ENCODE assay signal across 14 cellular contexts in genomic region chr3:50375200-50375931, GRCh38. TPM values are rescaled to one million over a fixed set of nuclear protein-coding genes. Genes with fewer than 3 reads are reported as not detected.
A peak's percentile ranks its signal among the peaks of the same experiment; 100 is the strongest.
DNase-seq lines count a peak whose midpoint lies in the region; ATAC-seq, FAIRE-seq and TF ChIP-seq lines count a peak whose summit lies in the region.
"Had no signal": no experiment of that assay in that cellular context is flagged by ENCODE, and none has a peak within 500 bp of the region (broad histone marks: within the 10 kb centered on the region; RNA-seq: fewer than 3 reads in every experiment).

No MANE protein-coding gene starts in this region.

- no peak overlapping the region for H3K4me3 ChIP-seq in GM12878
- H3K4me3 ChIP-seq: pancreas, transverse colon had no signal

- no peak overlapping the region for H3K4me2 ChIP-seq in GM12878 (ENCODE audit: control insufficient read depth, insufficient read depth)

- CTCF ChIA-PET in GM12878 (lab: Yijun Ruan, JAX) = no interaction called here

- no peaks in the 10 kb centered on the region for H3K9me3 Mint-ChIP-seq in activated naive CD4-positive, alpha-beta T cell treated with anti-CD3 and anti-CD28 coated beads, Interleukin-2, amount 50 U/mL, for 72 hours
- H3K9me3 Mint-ChIP-seq in HFFc6 = no peaks in the 10 kb centered on the region
- no peaks in the 10 kb centered on the region for H3K9me3 Mint-ChIP-seq in stimulated activated effector memory CD8-positive, alpha-beta T cell treated with anti-CD3 and anti-CD28 coated beads, Interleukin-12 subunit alpha, Interleukin-12 subunit beta, amount 100 ng/mL, for 72 hours

- no peak overlapping the region for H3K27ac Mint-ChIP-seq in activated naive CD4-positive, alpha-beta T cell treated with anti-CD3 and anti-CD28 coated beads, Interleukin-2, amount 50 U/mL, for 72 hours
- no peak overlapping the region for H3K27ac Mint-ChIP-seq in HFFc6
- H3K27ac Mint-ChIP-seq in stimulated activated effector memory CD8-positive, alpha-beta T cell treated with anti-CD3 and anti-CD28 coated beads, Interleukin-12 subunit alpha, Interleukin-12 subunit beta, amount 100 ng/mL, for 72 hours = no peak overlapping the region

- POLR2A ChIA-PET in GM12878 (lab: Charles Lee) = no interaction called here

- no peak for FAIRE-seq in GM12878 (lab: Jason Lieb, UNC)
- FAIRE-seq: G401.6, pancreas, RCC 7860 had no signal

- no peak for DNase-seq in activated naive CD4-positive, alpha-beta T cell treated with anti-CD3 and anti-CD28 coated beads, Interleukin-2, amount 50 U/mL, for 72 hours (ENCODE audit: low spot score in 2 of 2)
- no peak for DNase-seq in activated naive CD4-positive, alpha-beta T cell treated with Interleukin-2 at 50 U/mL for 16 hours
- DNase-seq in HFFc6 (no peak), GM12878 (ENCODE audit: low read depth, low spot score) (no peak), D341Med (ENCODE audit: low spot score) (no peak)
- DNase-seq in stimulated activated effector memory CD8-positive, alpha-beta T cell treated with anti-CD3 and anti-CD28 coated beads, Interleukin-12 subunit alpha, Interleukin-12 subunit beta, amount 100 ng/mL, for 72 hours (ENCODE audit: low spot score in 2 of 2) = no peak
- DNase-seq: activated naive CD4-positive, alpha-beta T cell; pancreas; T1000; transverse colon had no signal

- intact Hi-C loops in GM12878 (cut with micrococcal nuclease; ENCODE audit: unreplicated experiment) = no loop called here

- no TSS peak for BruUV-seq in GM12878 (replicated peaks; lab: Mats Ljungman, UMichigan)

- H2AFZ ChIP-seq in GM12878 (ENCODE audit: control insufficient read depth, low read depth, low read length) = no peak overlapping the region

- H3K27ac ChIP-seq in GM12878 (ENCODE audit: control insufficient read depth, insufficient read depth) = no peak overlapping the region
- H3K27ac ChIP-seq: pancreas, transverse colon had no signal

- in situ Hi-C loops in GM12878 (cut with MboI) = no loop called here

- H3K9ac ChIP-seq in GM12878 (ENCODE audit: control insufficient read depth, insufficient read depth, low read length) = no peak overlapping the region

- H3K79me2 ChIP-seq in GM12878 (ENCODE audit: control insufficient read depth, insufficient read depth, low read length) = no peaks in the 10 kb centered on the region

- no peak for TF ChIP-seq RAD21 in GM12878 (IDR thresholded peaks at IDR 0.05; ENCODE audit: insufficient read depth, low read depth, low read length)

- H3K36me3 Mint-ChIP-seq in activated naive CD4-positive, alpha-beta T cell treated with anti-CD3 and anti-CD28 coated beads, Interleukin-2, amount 50 U/mL, for 72 hours = no peaks in the 10 kb centered on the region
- H3K36me3 Mint-ChIP-seq in HFFc6 (ENCODE audit: low read depth) = no peaks in the 10 kb centered on the region
- peaks cover 7% of the 10 kb centered on the region for H3K36me3 Mint-ChIP-seq in stimulated activated effector memory CD8-positive, alpha-beta T cell treated with anti-CD3 and anti-CD28 coated beads, Interleukin-12 subunit alpha, Interleukin-12 subunit beta, amount 100 ng/mL, for 72 hours

- TF ChIP-seq POLR2A in GM12878 (IDR thresholded peaks at IDR 0.05; ENCODE audit: low read depth, low read length) = no peak

- no peak for TF ChIP-seq EP300 in GM12878 (IDR thresholded peaks at IDR 0.05; ENCODE audit: borderline replicate concordance in 1 of 2, control insufficient read depth in 1 of 2, low read depth in 2 of 2, low read length in 2 of 2)

- H3K9me3 ChIP-seq in GM12878 (replicated peaks; ENCODE audit: control insufficient read depth, insufficient read depth, low read length) = no peaks in the 10 kb centered on the region
- H3K9me3 ChIP-seq: pancreas, transverse colon had no signal

- no peaks in the 10 kb centered on the region for H3K4me1 ChIP-seq in GM12878 (ENCODE audit: control insufficient read depth, insufficient read depth, low read length)
- H3K4me1 ChIP-seq: pancreas had no signal

- H4K20me1 ChIP-seq in GM12878 (ENCODE audit: control insufficient read depth, insufficient read depth) = no peaks in the 10 kb centered on the region

- RAD21 ChIA-PET in GM12878 (lab: Charles Lee; ENCODE audit: unreplicated experiment) = no interaction called here

- peak; percentile 11 to 32 for ATAC-seq in activated naive CD4-positive, alpha-beta T cell treated with anti-CD3 and anti-CD28 coated beads, Interleukin-2, amount 50 U/mL, for 72 hours
- ATAC-seq in GM12878 = peak; percentile 46
- ATAC-seq in stimulated activated effector memory CD8-positive, alpha-beta T cell treated with anti-CD3 and anti-CD28 coated beads, Interleukin-12 subunit alpha, Interleukin-12 subunit beta, amount 100 ng/mL, for 72 hours = peak; percentile 25
- ATAC-seq in HG03460 (IDR thresholded peaks at IDR 0.05; ENCODE audit: unreplicated experiment) = no peak
- ATAC-seq in GM18519 (IDR thresholded peaks at IDR 0.05; ENCODE audit: low FRiP score, unreplicated experiment) = no peak
- ATAC-seq: pancreas had no signal

- TF ChIP-seq CTCF in HFFc6 (IDR thresholded peaks at IDR 0.05) = peak; percentile 29; the same call in 1 of the 2 replicates
- TF ChIP-seq CTCF in GM12878 (IDR thresholded peaks at IDR 0.05 in 2 of 3, conservative IDR thresholded peaks at IDR 0.05 in 1 of 3; ENCODE audit: control insufficient read depth in 2 of 3, extremely low read depth in 1 of 3, insufficient read depth in 1 of 3, low read depth in 3 of 3, low read length in 3 of 3) = peak in 2 of 3 experiments; percentile 7 to 16; a peak in 1 of 6 replicates

- no peaks in the 10 kb centered on the region; a peak in 2 of 4 replicates for H3K27me3 ChIP-seq in GM12878 (replicated peaks in 1 of 2; ENCODE audit: control insufficient read depth in 2 of 2, insufficient read depth in 2 of 2, low read length in 1 of 2)
- H3K27me3 ChIP-seq: pancreas had no signal

- H3K4me1 Mint-ChIP-seq in HFFc6 (ENCODE audit: low read depth) = no peaks in the 10 kb centered on the region
- H3K4me1 Mint-ChIP-seq in stimulated activated effector memory CD8-positive, alpha-beta T cell treated with anti-CD3 and anti-CD28 coated beads, Interleukin-12 subunit alpha, Interleukin-12 subunit beta, amount 100 ng/mL, for 72 hours = peaks cover 21% of the 10 kb centered on the region

- H3K27me3 Mint-ChIP-seq in HFFc6 (ENCODE audit: insufficient read depth) = peaks cover 29% of the 10 kb centered on the region

- SMC1A ChIA-PET in GM12878 (lab: Charles Lee; ENCODE audit: uncharacterized antibody, unreplicated experiment) = no interaction called here

- whole genome bisulfite sequencing in GM12878 (ENCODE audit: insufficient coverage, insufficient replicate concordance, low lambda C conversion rate, missing lambda C conversion rate) = 48% methylated on average over 8 of the region's 8 CpGs

- no peak overlapping the region for H3K4me3 Mint-ChIP-seq in HFFc6
- H3K4me3 Mint-ChIP-seq in stimulated activated effector memory CD8-positive, alpha-beta T cell treated with anti-CD3 and anti-CD28 coated beads, Interleukin-12 subunit alpha, Interleukin-12 subunit beta, amount 100 ng/mL, for 72 hours = no peak overlapping the region

- no peaks in the 10 kb centered on the region for H3K36me3 ChIP-seq in GM12878 (ENCODE audit: control insufficient read depth in 2 of 2, insufficient read depth in 2 of 2, low read length in 1 of 2)
- H3K36me3 ChIP-seq: pancreas, transverse colon had no signal

RNA-seq across cellular contexts. Expression of gene TMEM115, which starts 16.0 kb away (rescaled TPM):
- 10 to 100 TPM; 10.9 to 15.1 TPM for total RNA-seq in activated naive CD4-positive, alpha-beta T cell treated with anti-CD3 and anti-CD28 coated beads, Interleukin-2, amount 50 U/mL, for 72 hours
- total RNA-seq in HFFc6 (2021; fragmentation: NEBNext Ultra II Directional; extraction: Animal tissue kit (Norgen Biotek cat#: 25700)) = 10 to 100 TPM; 51.7 to 65.7 (median 54.4) TPM
- total RNA-seq in GM12878 (2013; cell fraction: nucleolus; rRNA removed) = 18.9 and 20.4 TPM in 2 replicates
- total RNA-seq in GM12878 (2014; rRNA removed) (18.1 and 18.7 TPM in 2 replicates), GM12878 (2014; rRNA removed; fragmentation: Illumina TruSeq; extraction: Trizol) (7.1 and 8.0 TPM in 2 replicates), GM12878 (2021) (15.9 and 18.4 TPM in 2 replicates)
- 4.3 TPM for polyA plus RNA-seq in GM12878 (2011; ENCODE audit: low read depth)
- polyA plus RNA-seq in GM12878 (2011; rRNA removed) (4.2 and 8.8 TPM in 2 replicates), GM12878 (2014; fragmentation: Illumina TruSeq; extraction: Trizol) (3.6 and 10.1 TPM in 2 replicates), GM12878 (2014; fragmentation: Nextera tagmentation; extraction: Ambion mirVana) (1 to 10 TPM; 1.9 to 2.5 TPM), GM12878 (2014; rRNA removed) (16.9 and 18.8 TPM in 2 replicates), GM12878 (2016; fragmentation: Nextera tagmentation; extraction: Ambion mirVana) (10 to 100 TPM; 16.4 to 17.6 TPM)
- polyA plus RNA-seq in GM12878 (2011; cell fraction: cytosol; rRNA removed) = 16.0 and 22.1 TPM in 2 replicates
- 31.3 and 34.9 TPM in 2 replicates for polyA plus RNA-seq in GM12878 (2011; cell fraction: nucleus; rRNA removed)
- 9.5 and 11.6 TPM in 2 replicates for polyA plus RNA-seq in GM12878 (2012)
- polyA minus RNA-seq in GM12878 (2011; rRNA and poly(A)+ RNA removed) = 8.8 and 21.1 TPM in 2 replicates
- 7.1 and 8.2 TPM in 2 replicates for polyA minus RNA-seq in GM12878 (2011; cell fraction: cytosol; rRNA and poly(A)+ RNA removed)
- 16.6 and 22.0 TPM in 2 replicates for polyA minus RNA-seq in GM12878 (2011; cell fraction: nucleus; rRNA and poly(A)+ RNA removed)

RNA-seq across cellular contexts. Expression of gene CYB561D2, which starts 24.7 kb away (rescaled TPM):
- total RNA-seq in activated naive CD4-positive, alpha-beta T cell treated with anti-CD3 and anti-CD28 coated beads, Interleukin-2, amount 50 U/mL, for 72 hours = 10 to 100 TPM; 18.1 to 34.3 TPM
- 10 to 100 TPM; 20.5 to 25.2 (median 24.0) TPM for total RNA-seq in HFFc6 (2021; fragmentation: NEBNext Ultra II Directional; extraction: Animal tissue kit (Norgen Biotek cat#: 25700))
- total RNA-seq in GM12878 (2013; cell fraction: nucleolus; rRNA removed) = 16.8 and 22.6 TPM in 2 replicates
- total RNA-seq in GM12878 (2014; rRNA removed) = 33.4 and 34.6 TPM in 2 replicates
- total RNA-seq in GM12878 (2014; rRNA removed; fragmentation: Illumina TruSeq; extraction: Trizol) = 11.9 and 13.6 TPM in 2 replicates
- 19.2 and 20.8 TPM in 2 replicates for total RNA-seq in GM12878 (2021)
- polyA plus RNA-seq in GM12878 (2011; ENCODE audit: low read depth) = 12.3 TPM
- 8.6 and 16.8 TPM in 2 replicates for polyA plus RNA-seq in GM12878 (2011; rRNA removed)
- 28.7 and 40.9 TPM in 2 replicates for polyA plus RNA-seq in GM12878 (2011; cell fraction: cytosol; rRNA removed)
- polyA plus RNA-seq in GM12878 (2011; cell fraction: nucleus; rRNA removed) = 27.2 TPM in 2 replicates
- 18.7 and 21.2 TPM in 2 replicates for polyA plus RNA-seq in GM12878 (2012)
- 5.9 and 9.2 TPM in 2 replicates for polyA plus RNA-seq in GM12878 (2014; fragmentation: Illumina TruSeq; extraction: Trizol)
- polyA plus RNA-seq in GM12878 (2014; fragmentation: Nextera tagmentation; extraction: Ambion mirVana) = 10 to 100 TPM in 1 of 2 experiments, 1 to 10 TPM in 1; 7.6 to 11.9 TPM
- polyA plus RNA-seq in GM12878 (2014; rRNA removed) = 24.1 and 29.1 TPM in 2 replicates
- 10 to 100 TPM; 35.5 to 39.2 TPM for polyA plus RNA-seq in GM12878 (2016; fragmentation: Nextera tagmentation; extraction: Ambion mirVana)
- 18.7 and 25.9 TPM in 2 replicates for polyA minus RNA-seq in GM12878 (2011; rRNA and poly(A)+ RNA removed)
- 3.3 and 6.0 TPM in 2 replicates for polyA minus RNA-seq in GM12878 (2011; cell fraction: cytosol; rRNA and poly(A)+ RNA removed)
- 15.4 and 21.0 TPM in 2 replicates for polyA minus RNA-seq in GM12878 (2011; cell fraction: nucleus; rRNA and poly(A)+ RNA removed)

RNA-seq across cellular contexts. Expression of gene NPRL2, which starts 24.8 kb away (rescaled TPM):
- total RNA-seq in activated naive CD4-positive, alpha-beta T cell treated with anti-CD3 and anti-CD28 coated beads, Interleukin-2, amount 50 U/mL, for 72 hours = 10 to 100 TPM; 42.3 to 50.7 TPM
- 10 to 100 TPM; 12.3 to 18.7 (median 17.4) TPM for total RNA-seq in HFFc6 (2021; fragmentation: NEBNext Ultra II Directional; extraction: Animal tissue kit (Norgen Biotek cat#: 25700))
- 30.5 and 38.0 TPM in 2 replicates for total RNA-seq in GM12878 (2013; cell fraction: nucleolus; rRNA removed)
- total RNA-seq in GM12878 (2014; rRNA removed) (34.6 and 35.4 TPM in 2 replicates), GM12878 (2014; rRNA removed; fragmentation: Illumina TruSeq; extraction: Trizol) (15.0 and 17.8 TPM in 2 replicates), GM12878 (2021) (19.4 and 22.9 TPM in 2 replicates)
- polyA plus RNA-seq in GM12878 (2011; ENCODE audit: low read depth) = 21.3 TPM
- polyA plus RNA-seq in GM12878 (2011; rRNA removed) (39.4 and 54.2 TPM in 2 replicates), GM12878 (2014; fragmentation: Illumina TruSeq; extraction: Trizol) (12.9 and 22.5 TPM in 2 replicates), GM12878 (2014; fragmentation: Nextera tagmentation; extraction: Ambion mirVana) (10 to 100 TPM; 33.6 to 36.2 TPM), GM12878 (2014; rRNA removed) (34.0 and 38.8 TPM in 2 replicates), GM12878 (2016; fragmentation: Nextera tagmentation; extraction: Ambion mirVana) (10 to 100 TPM; 31.0 to 32.1 TPM)
- polyA plus RNA-seq in GM12878 (2011; cell fraction: cytosol; rRNA removed) = 54.1 and 62.7 TPM in 2 replicates
- 112 and 156 TPM in 2 replicates for polyA plus RNA-seq in GM12878 (2011; cell fraction: nucleus; rRNA removed)
- polyA plus RNA-seq in GM12878 (2012) = 27.8 and 29.3 TPM in 2 replicates
- 52.4 and 60.3 TPM in 2 replicates for polyA minus RNA-seq in GM12878 (2011; rRNA and poly(A)+ RNA removed)
- 8.6 and 14.4 TPM in 2 replicates for polyA minus RNA-seq in GM12878 (2011; cell fraction: cytosol; rRNA and poly(A)+ RNA removed)
- 24.1 and 29.8 TPM in 2 replicates for polyA minus RNA-seq in GM12878 (2011; cell fraction: nucleus; rRNA and poly(A)+ RNA removed)

RNA-seq across cellular contexts. Expression of gene ZMYND10, which starts 29.8 kb away (rescaled TPM):
- total RNA-seq in activated naive CD4-positive, alpha-beta T cell treated with anti-CD3 and anti-CD28 coated beads, Interleukin-2, amount 50 U/mL, for 72 hours = 1 to 10 TPM; 1.9 to 4.1 TPM
- 1 to 10 TPM in 2 of 6 experiments, under 1 TPM in 3, not detected in 1; 0.78 to 1.3 (median 0.83) TPM for total RNA-seq in HFFc6 (2021; fragmentation: NEBNext Ultra II Directional; extraction: Animal tissue kit (Norgen Biotek cat#: 25700))
- 1.6 and 2.2 TPM in 2 replicates for total RNA-seq in GM12878 (2013; cell fraction: nucleolus; rRNA removed)
- total RNA-seq in GM12878 (2014; rRNA removed) (0.11 and 0.60 TPM in 2 replicates), GM12878 (2014; rRNA removed; fragmentation: Illumina TruSeq; extraction: Trizol) (0.14 and 0.27 TPM in 2 replicates), GM12878 (2021) (0.45 and 0.80 TPM in 2 replicates)
- polyA plus RNA-seq in GM12878 (2011; ENCODE audit: low read depth) = 0.60 TPM
- polyA plus RNA-seq in GM12878 (2011; rRNA removed) (0.40 and 1.0 TPM in 2 replicates), GM12878 (2014; fragmentation: Illumina TruSeq; extraction: Trizol) (0.18 TPM in 1 of 2 replicates, not detected in the other), GM12878 (2014; fragmentation: Nextera tagmentation; extraction: Ambion mirVana) (under 1 TPM; 0.26 to 0.40 TPM), GM12878 (2014; rRNA removed) (0.35 and 0.91 TPM in 2 replicates), GM12878 (2016; fragmentation: Nextera tagmentation; extraction: Ambion mirVana) (under 1 TPM; 0.66 to 0.94 TPM)
- polyA plus RNA-seq in GM12878 (2011; cell fraction: cytosol; rRNA removed) = 0.60 and 1.2 TPM in 2 replicates
- polyA plus RNA-seq in GM12878 (2011; cell fraction: nucleus; rRNA removed) = 7.6 and 7.9 TPM in 2 replicates
- polyA plus RNA-seq in GM12878 (2012) = 0.66 and 0.72 TPM in 2 replicates
- 0.44 and 1.2 TPM in 2 replicates for polyA minus RNA-seq in GM12878 (2011; rRNA and poly(A)+ RNA removed)
- polyA minus RNA-seq in GM12878 (2011; cell fraction: cytosol; rRNA and poly(A)+ RNA removed) = not detected in 2 replicates
- 0.73 and 2.7 TPM in 2 replicates for polyA minus RNA-seq in GM12878 (2011; cell fraction: nucleus; rRNA and poly(A)+ RNA removed)
- total RNA-seq: transverse colon had no signal

RNA-seq across cellular contexts. Expression of gene RASSF1, which starts 34.7 kb away (rescaled TPM):
- total RNA-seq in activated naive CD4-positive, alpha-beta T cell treated with anti-CD3 and anti-CD28 coated beads, Interleukin-2, amount 50 U/mL, for 72 hours = 10 to 100 TPM; 68.3 to 83.1 TPM
- total RNA-seq in HFFc6 (2021; fragmentation: NEBNext Ultra II Directional; extraction: Animal tissue kit (Norgen Biotek cat#: 25700)) = 10 to 100 TPM; 30.9 to 37.0 (median 34.1) TPM
- 67.1 and 75.3 TPM in 2 replicates for total RNA-seq in GM12878 (2013; cell fraction: nucleolus; rRNA removed)
- total RNA-seq in GM12878 (2014; rRNA removed) (39.3 and 40.1 TPM in 2 replicates), GM12878 (2014; rRNA removed; fragmentation: Illumina TruSeq; extraction: Trizol) (15.7 and 16.1 TPM in 2 replicates), GM12878 (2021) (30.9 and 35.2 TPM in 2 replicates)
- 19.6 TPM for polyA plus RNA-seq in GM12878 (2011; ENCODE audit: low read depth)
- polyA plus RNA-seq in GM12878 (2011; rRNA removed) (36.4 and 59.6 TPM in 2 replicates), GM12878 (2014; fragmentation: Illumina TruSeq; extraction: Trizol) (9.6 and 18.5 TPM in 2 replicates), GM12878 (2014; fragmentation: Nextera tagmentation; extraction: Ambion mirVana) (10 to 100 TPM in 1 of 2 experiments, 1 to 10 TPM in 1; 4.4 to 10.3 TPM), GM12878 (2014; rRNA removed) (54.1 and 61.3 TPM in 2 replicates), GM12878 (2016; fragmentation: Nextera tagmentation; extraction: Ambion mirVana) (10 to 100 TPM; 48.7 to 49.1 TPM)
- polyA plus RNA-seq in GM12878 (2011; cell fraction: cytosol; rRNA removed) = 62.1 and 82.5 TPM in 2 replicates
- 136 and 141 TPM in 2 replicates for polyA plus RNA-seq in GM12878 (2011; cell fraction: nucleus; rRNA removed)
- 38.7 and 39.3 TPM in 2 replicates for polyA plus RNA-seq in GM12878 (2012)
- polyA minus RNA-seq in GM12878 (2011; rRNA and poly(A)+ RNA removed) = 16.2 and 26.6 TPM in 2 replicates
- polyA minus RNA-seq in GM12878 (2011; cell fraction: cytosol; rRNA and poly(A)+ RNA removed) = 9.3 and 11.9 TPM in 2 replicates
- polyA minus RNA-seq in GM12878 (2011; cell fraction: nucleus; rRNA and poly(A)+ RNA removed) = 22.7 and 30.4 TPM in 2 replicates

Comparison
In these comparisons a context has a peak if more than half of its experiments do, and no peak if none do; other contexts are left out.
1. ATAC-seq: peak in activated naive CD4-positive, alpha-beta T cell treated with anti-CD3 and anti-CD28 coated beads, Interleukin-2, amount 50 U/mL, for 72 hours (2 of 2), GM12878 (single experiment) and stimulated activated effector memory CD8-positive, alpha-beta T cell treated with anti-CD3 and anti-CD28 coated beads, Interleukin-12 subunit alpha, Interleukin-12 subunit beta, amount 100 ng/mL, for 72 hours (single experiment); none in HG03460 (single experiment) and GM18519 (single experiment).